Comparison of ENCODE assay signal across 17 cellular contexts in genomic region chr2:239200646-239201530, GRCh38.
DNase-seq lines count a peak whose midpoint lies in the region; ATAC-seq and TF ChIP-seq lines count a peak whose summit lies in the region.
"Had no signal": no experiment of that assay in that cellular context is flagged by ENCODE, and none has a peak within 500 bp of the region (broad histone marks: within the 10 kb centered on the region; RNA-seq: fewer than 3 reads in every experiment).

No MANE protein-coding gene starts in this region.

- peak overlapping the region; percentile 87 for H3K4me2 ChIP-seq in KMS-11
- H3K4me2 ChIP-seq: PC-9, SK-N-SH had no signal

- H3K9ac ChIP-seq in KMS-11: peak overlapping the region; percentile 20; the same call in 1 of the 2 replicates
- H3K9ac ChIP-seq: SK-N-SH had no signal

- no peak for TF ChIP-seq CTCF in KMS-11 (conservative IDR thresholded peaks at IDR 0.05; ENCODE audit: low read depth, low read length)
- TF ChIP-seq CTCF in dorsolateral prefrontal cortex (IDR thresholded peaks at IDR 0.05 in 54 of 56, conservative IDR thresholded peaks at IDR 0.05 in 2 of 56; ENCODE audit: low read depth in 1 of 56, partially characterized antibody in 56 of 56): no peak

- H3K4me3 Mint-ChIP-seq in naive thymus-derived CD8-positive, alpha-beta T cell: no peak overlapping the region
- H3K4me3 Mint-ChIP-seq in stimulated activated naive B cell treated with anti-CD40 and anti-IgM and Interleukin-4, amounts not matched to agents 10 μg/mL and 1 μg/mL and 100 μg/mL, for 72 hours: no peak overlapping the region
- H3K4me3 Mint-ChIP-seq: activated CD8-positive, alpha-beta T cell treated with anti-CD3 and anti-CD28 coated beads for 36 hours; stimulated activated naive CD8-positive, alpha-beta T cell treated with anti-CD3 and anti-CD28 coated beads, Interleukin-15, amount 100 ng/mL, for 72 hours had no signal

- no peak for ATAC-seq in naive thymus-derived CD8-positive, alpha-beta T cell
- no peak for ATAC-seq in stimulated activated naive B cell treated with anti-CD40 and anti-IgM and Interleukin-4, amounts not matched to agents 10 μg/mL and 1 μg/mL and 100 μg/mL, for 72 hours (replicated peaks)
- ATAC-seq: activated CD8-positive, alpha-beta T cell treated with anti-CD3 and anti-CD28 coated beads for 36 hours; stimulated activated naive CD8-positive, alpha-beta T cell treated with anti-CD3 and anti-CD28 coated beads, Interleukin-15, amount 100 ng/mL, for 72 hours had no signal

- H3K36me3 Mint-ChIP-seq in naive thymus-derived CD8-positive, alpha-beta T cell: peaks cover 0 to 28% (median 7%) of the 10 kb centered on the region in 3 donors
- H3K36me3 Mint-ChIP-seq in stimulated activated naive B cell treated with anti-CD40 and anti-IgM and Interleukin-4, amounts not matched to agents 10 μg/mL and 1 μg/mL and 100 μg/mL, for 72 hours: peaks cover 21 to 45% of the 10 kb centered on the region in 2 donors

- H3K27ac Mint-ChIP-seq in naive thymus-derived CD8-positive, alpha-beta T cell: peak overlapping the region in 6 of 10 donors; percentile 5 to 50 (median 43)
- H3K27ac Mint-ChIP-seq in stimulated activated naive B cell treated with anti-CD40 and anti-IgM and Interleukin-4, amounts not matched to agents 10 μg/mL and 1 μg/mL and 100 μg/mL, for 72 hours: no peak overlapping the region
- H3K27ac Mint-ChIP-seq: activated CD8-positive, alpha-beta T cell treated with anti-CD3 and anti-CD28 coated beads for 36 hours had no signal

- POLR2A ChIA-PET in naive thymus-derived CD8-positive, alpha-beta T cell (lab: Charles Lee): interaction anchor here (0.6 kb wide), 1 partner anchor 20 kb away, joined by 3 read pairs; no protein-coding TSS in a partner anchor

- H4K20me1 ChIP-seq in KMS-11 (ENCODE audit: insufficient read depth): no peaks in the 10 kb centered on the region

- no peaks in the 10 kb centered on the region for H3K36me3 ChIP-seq in KMS-11 (ENCODE audit: insufficient read depth)
- H3K36me3 ChIP-seq: prostate gland had no signal

- peaks cover 23 to 51% (median 36%) of the 10 kb centered on the region in 4 donors for H3K4me1 Mint-ChIP-seq in naive thymus-derived CD8-positive, alpha-beta T cell
- peaks cover 8 to 13% of the 10 kb centered on the region in 2 donors for H3K4me1 Mint-ChIP-seq in stimulated activated naive B cell treated with anti-CD40 and anti-IgM and Interleukin-4, amounts not matched to agents 10 μg/mL and 1 μg/mL and 100 μg/mL, for 72 hours

- H3K27ac ChIP-seq in KMS-11 (peak overlapping the region; percentile 5; the same call in 1 of the 2 replicates), dorsolateral prefrontal cortex (peak overlapping the region in 49 of 59 donors; percentile 6 to 92 (median 66))
- H3K27ac ChIP-seq: HL-60, PC-9 had no signal

- H3K27me3 ChIP-seq in KMS-11 (ENCODE audit: insufficient read depth, low read depth) (no peaks in the 10 kb centered on the region), dorsolateral prefrontal cortex (no peaks in the 10 kb centered on the region)

- peaks cover 5% of the 10 kb centered on the region; the same call in 1 of the 2 replicates for H3K79me2 ChIP-seq in KMS-11 (ENCODE audit: insufficient read depth, low read depth)

- peak overlapping the region; percentile 33 for H3K4me3 ChIP-seq in KMS-11 (IDR thresholded peaks at IDR 0.05; ENCODE audit: insufficient read depth, low read depth, low read length)
- H3K4me3 ChIP-seq in dorsolateral prefrontal cortex: peak overlapping the region in 3 of 59 donors; percentile 1 to 14 (median 12)
- H3K4me3 ChIP-seq: PC-9, prostate gland had no signal

- H2AFZ ChIP-seq in KMS-11 (ENCODE audit: low read depth): no peak overlapping the region
- H2AFZ ChIP-seq: PC-9 had no signal

- intact Hi-C loops in dorsolateral prefrontal cortex (cut with DNase I): no loop called here

- DNase-seq in dorsolateral prefrontal cortex (peak in 1 of 10 donors; percentile 31), superior temporal gyrus (ENCODE audit: extremely low spot score) (peak; percentile 14), NCI-H187 treated with DMSO at 0.1 percent for 48 hours (lab: John Stamatoyannopoulos, UW) (no peak), SK-N-DZ (ENCODE audit: low spot score) (no peak), SKM-1 treated with dmso at 0.1 percent for 144 hours (lab: John Stamatoyannopoulos, UW; ENCODE audit: unreplicated experiment) (no peak)
- no peak for DNase-seq in naive thymus-derived CD8-positive, alpha-beta T cell
- no peak for DNase-seq in stimulated activated naive B cell treated with anti-CD40 and anti-IgM and Interleukin-4, amounts not matched to agents 10 μg/mL and 1 μg/mL and 100 μg/mL, for 72 hours
- DNase-seq: activated CD8-positive, alpha-beta T cell treated with anti-CD3 and anti-CD28 coated beads for 36 hours; cortex of kidney; NCI-H524 treated with DMSO at 0.1 percent for 48 hours; PC-9; SK-N-SH; stimulated activated CD4-positive, alpha-beta T cell treated with anti-CD3 and anti-CD28 coated beads, Interleukin-15, amount 100 ng/mL, for 24 hours; stimulated activated naive CD8-positive, alpha-beta T cell treated with anti-CD3 and anti-CD28 coated beads, Interleukin-15, amount 100 ng/mL, for 72 hours had no signal

- peaks cover 24% of the 10 kb centered on the region for H3K4me1 ChIP-seq in KMS-11 (ENCODE audit: low read depth, poor library complexity, severe bottlenecking)
- H3K4me1 ChIP-seq: prostate gland had no signal

- no peaks in the 10 kb centered on the region for H3K27me3 Mint-ChIP-seq in naive thymus-derived CD8-positive, alpha-beta T cell
- no peaks in the 10 kb centered on the region for H3K27me3 Mint-ChIP-seq in stimulated activated naive B cell treated with anti-CD40 and anti-IgM and Interleukin-4, amounts not matched to agents 10 μg/mL and 1 μg/mL and 100 μg/mL, for 72 hours
- H3K27me3 Mint-ChIP-seq: activated CD8-positive, alpha-beta T cell treated with anti-CD3 and anti-CD28 coated beads for 36 hours; stimulated activated naive CD8-positive, alpha-beta T cell treated with anti-CD3 and anti-CD28 coated beads, Interleukin-15, amount 100 ng/mL, for 72 hours had no signal

- H3K9me3 Mint-ChIP-seq in naive thymus-derived CD8-positive, alpha-beta T cell: no peaks in the 10 kb centered on the region
- no peaks in the 10 kb centered on the region for H3K9me3 Mint-ChIP-seq in stimulated activated naive B cell treated with anti-CD40 and anti-IgM and Interleukin-4, amounts not matched to agents 10 μg/mL and 1 μg/mL and 100 μg/mL, for 72 hours
- H3K9me3 Mint-ChIP-seq: activated CD8-positive, alpha-beta T cell treated with anti-CD3 and anti-CD28 coated beads for 36 hours; stimulated activated naive CD8-positive, alpha-beta T cell treated with anti-CD3 and anti-CD28 coated beads, Interleukin-15, amount 100 ng/mL, for 72 hours had no signal
